In the genomic region with DNA sequence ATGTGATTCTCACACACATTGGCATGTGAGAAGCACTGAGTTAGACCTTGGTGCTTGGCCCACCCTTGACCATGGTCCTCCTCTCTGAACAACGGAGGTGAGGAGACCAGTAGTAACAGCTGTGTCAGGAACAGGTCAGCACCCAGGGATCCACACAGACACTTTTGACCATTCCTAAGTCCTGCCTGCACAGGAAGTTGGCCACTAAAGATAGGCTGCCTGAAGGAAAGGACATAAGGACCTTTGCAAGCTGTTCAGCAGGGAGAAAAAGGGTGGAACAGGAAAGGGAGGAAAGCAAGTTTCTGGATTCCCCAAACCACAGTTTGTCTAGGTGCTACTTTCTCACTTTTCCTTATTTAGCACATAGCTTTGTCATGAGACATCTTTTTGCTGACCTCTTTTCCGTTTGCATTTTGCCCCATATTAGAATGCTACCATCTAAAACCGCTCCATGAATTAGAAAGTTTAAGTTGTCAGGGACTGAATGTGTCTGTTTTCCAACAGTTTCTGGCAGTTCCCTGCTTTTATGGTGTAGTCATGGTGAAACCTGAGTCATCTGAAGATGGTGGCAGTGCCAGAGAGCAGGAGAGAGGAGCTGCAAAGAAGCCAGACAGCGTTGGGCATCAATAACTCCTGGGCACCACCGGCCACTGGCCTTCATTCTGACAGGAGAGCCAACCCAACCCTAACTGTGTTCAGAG, we compare ENCODE assay signal across 8 cellular contexts. TPM values are rescaled to one million over a fixed set of nuclear protein-coding genes. Genes with fewer than 3 reads are reported as not detected.
DNase-seq lines count a peak whose midpoint lies in the region; ATAC-seq and TF ChIP-seq lines count a peak whose summit lies in the region.

No MANE protein-coding gene starts in this region.

- no peak for DNase-seq in Calu3
- DNase-seq in RPMI8226 = peak; percentile 44
- peak; percentile 64 for DNase-seq in epithelial cell of esophagus (ENCODE audit: low read depth)
- DNase-seq in nucleus accumbens (lab: John Stamatoyannopoulos, UW) = peak in 31 of 56 donors; percentile 1 to 53 (median 23)
- no peak for DNase-seq in NCI-H2081 treated with DMSO at 0.1 percent for 48 hours (lab: John Stamatoyannopoulos, UW)
- no peak for DNase-seq in HT-29 (ENCODE audit: low spot score)

- H3K4me3 ChIP-seq in epithelial cell of esophagus (ENCODE audit: low read length) = peak overlapping the region; percentile 60

- TF ChIP-seq CTCF in Calu3 (IDR thresholded peaks at IDR 0.05; ENCODE audit: unreplicated experiment) = no peak
- no peak for TF ChIP-seq CTCF in epithelial cell of esophagus (IDR thresholded peaks at IDR 0.05; ENCODE audit: insufficient read depth, low read depth, low read length, missing control alignments)

- ATAC-seq in HG03108 (IDR thresholded peaks at IDR 0.05; ENCODE audit: unreplicated experiment) (no peak), GM19395 (IDR thresholded peaks at IDR 0.05; ENCODE audit: unreplicated experiment) (no peak)

- intact Hi-C loops in Calu3 (cut with micrococcal nuclease; ENCODE audit: unreplicated experiment) = no loop called here

- BruUV-seq in Calu3 (replicated peaks; lab: Mats Ljungman, UMichigan) = no TSS peak

- H3K36me3 Mint-ChIP-seq in Calu3 (ENCODE audit: insufficient read depth, unreplicated experiment) = peaks cover 15% of the 10 kb centered on the region

- H3K9me3 Mint-ChIP-seq in Calu3 (ENCODE audit: low read depth, unreplicated experiment) = no peaks in the 10 kb centered on the region

- no peaks in the 10 kb centered on the region for H3K27me3 Mint-ChIP-seq in Calu3 (ENCODE audit: unreplicated experiment)

- CTCF ChIA-PET in Calu3 (lab: Charles Lee) = interaction anchor here (0.7 to 0.8 kb wide), 2 partner anchors 15 to 28 kb away, joined by 3 to 4 read pairs; no protein-coding TSS in a partner anchor

- H3K4me1 Mint-ChIP-seq in Calu3 (ENCODE audit: low read depth, unreplicated experiment) = peaks cover 9% of the 10 kb centered on the region

- peak overlapping the region; percentile 77 for H3K4me3 Mint-ChIP-seq in Calu3 (ENCODE audit: low read depth, unreplicated experiment)

- H3K27ac Mint-ChIP-seq in Calu3 (ENCODE audit: unreplicated experiment) = no peak overlapping the region

RNA-seq across cellular contexts. Expression of a gene that starts 1.1 kb away (rescaled TPM):
- total RNA-seq in Calu3 (2022) = 1.9 and 3.6 TPM in 2 replicates
- not detected in 2 replicates for total RNA-seq in HT-29 (2014; rRNA removed; shearing (Covaris generic))

RNA-seq across cellular contexts. Expression of a gene that starts 41.1 kb away (rescaled TPM):
- total RNA-seq in Calu3 (2022) = 20.7 and 21.3 TPM in 2 replicates
- total RNA-seq in HT-29 (2014; rRNA removed; shearing (Covaris generic)) = 9.7 and 10.8 TPM in 2 replicates

Comparison
In these comparisons a context has a peak if more than half of its experiments do, and no peak if none do; other contexts are left out.
1. DNase-seq: peak in RPMI8226 (single experiment), epithelial cell of esophagus (single experiment) and nucleus accumbens (31 of 56); none in Calu3 (single experiment), NCI-H2081 treated with DMSO at 0.1 percent for 48 hours (single experiment) and HT-29 (single experiment).